In genomic region chr12:13368431-13368830, GRCh38 we compare ENCODE assay signal across 20 cellular contexts.
"Had no signal": no experiment of that assay in that cellular context is flagged by ENCODE, and none has a peak within 500 bp of the region (broad histone marks: within the 10 kb centered on the region; RNA-seq: fewer than 3 reads in every experiment).

No MANE protein-coding gene starts in this region.

- H3K27ac ChIP-seq: coronary artery, esophagus squamous epithelium, neutrophil, tibial nerve had no signal

- DNase-seq: activated B cell treated with CpG ODN at 0.5 μM for 24 hours; activated CD4-positive, alpha-beta T cell treated with anti-CD3 and anti-CD28 coated beads for 48 hours; activated CD8-positive, alpha-beta memory T cell treated with anti-CD3 and anti-CD28 coated beads, Interleukin-2, amount 50 U/mL, for 4 hours; activated CD8-positive, alpha-beta T cell treated with anti-CD3 and anti-CD28 coated beads, Interleukin-2, amount 10 ng/mL, durations not matched to agents 7 days and 5 days; activated gamma-delta T cell; activated T-cell treated with anti-CD3 and anti-CD28 coated beads, Interleukin-2, amount 50 U/mL, for 48 hours; caudate nucleus; effector CD4-positive, alpha-beta T cell; esophagus squamous epithelium; hippocampal formation; mucosa of descending colon; naive thymus-derived CD4-positive, alpha-beta T cell; retina; stimulated activated CD4-positive, alpha-beta T cell treated with anti-CD3 and anti-CD28 coated beads, Interleukin-15, amount 100 ng/mL, for 24 hours; stimulated activated CD4-positive, alpha-beta T cell treated with anti-CD3 and anti-CD28 coated beads, Interleukin-4, amount 100 ng/mL, for 1 hour; stimulated activated naive CD4-positive, alpha-beta T cell had no signal

- H3K36me3 ChIP-seq: esophagus squamous epithelium, neutrophil, tibial nerve had no signal

- H3K4me1 Mint-ChIP-seq: naive thymus-derived CD4-positive, alpha-beta T cell had no signal

- H3K27me3 ChIP-seq: esophagus squamous epithelium, tibial nerve had no signal

- H3K9me3 ChIP-seq: esophagus squamous epithelium, mucosa of descending colon, neutrophil, tibial nerve had no signal

- H3K36me3 Mint-ChIP-seq: activated naive CD4-positive, alpha-beta T cell treated with anti-CD3 and anti-CD28 coated beads, Interleukin-2, amount 50 U/mL, for 72 hours; naive thymus-derived CD4-positive, alpha-beta T cell had no signal

- H3K27me3 Mint-ChIP-seq: activated B cell treated with CpG ODN at 0.5 μM for 24 hours had no signal

- H3K4me3 ChIP-seq: coronary artery, esophagus squamous epithelium, mucosa of descending colon, tibial nerve had no signal

- H3K4me3 Mint-ChIP-seq: activated B cell treated with CpG ODN at 0.5 μM for 24 hours; activated CD8-positive, alpha-beta T cell treated with anti-CD3 and anti-CD28 coated beads, Interleukin-2, amount 10 ng/mL, durations not matched to agents 7 days and 5 days; naive thymus-derived CD4-positive, alpha-beta T cell had no signal

- H3K4me1 ChIP-seq: esophagus squamous epithelium, tibial nerve had no signal

- ATAC-seq: activated CD8-positive, alpha-beta T cell treated with anti-CD3 and anti-CD28 coated beads, Interleukin-2, amount 10 ng/mL, durations not matched to agents 7 days and 5 days; activated naive CD4-positive, alpha-beta T cell treated with anti-CD3 and anti-CD28 coated beads, Interleukin-2, amount 50 U/mL, for 72 hours; mucosa of descending colon; naive thymus-derived CD4-positive, alpha-beta T cell had no signal

- H3K9me3 Mint-ChIP-seq: activated B cell treated with CpG ODN at 0.5 μM for 24 hours; activated naive CD4-positive, alpha-beta T cell treated with anti-CD3 and anti-CD28 coated beads, Interleukin-2, amount 50 U/mL, for 72 hours had no signal

- H3K27ac Mint-ChIP-seq: activated B cell treated with CpG ODN at 0.5 μM for 24 hours; activated CD8-positive, alpha-beta T cell treated with anti-CD3 and anti-CD28 coated beads, Interleukin-2, amount 10 ng/mL, durations not matched to agents 7 days and 5 days; activated naive CD4-positive, alpha-beta T cell treated with anti-CD3 and anti-CD28 coated beads, Interleukin-2, amount 50 U/mL, for 72 hours; naive thymus-derived CD4-positive, alpha-beta T cell had no signal
